In genomic region chr6:138865480-138866101, GRCh38 we compare ENCODE assay signal across 15 cellular contexts.
"Had no signal": no experiment of that assay in that cellular context is flagged by ENCODE, and none has a peak within 500 bp of the region (broad histone marks: within the 10 kb centered on the region; RNA-seq: fewer than 3 reads in every experiment).

No MANE protein-coding gene starts in this region.

- H3K36me3 ChIP-seq: esophagus muscularis mucosa, gastrocnemius medialis, left lung, spleen had no signal

- ATAC-seq: effector memory CD8-positive, alpha-beta T cell; gastrocnemius medialis; left lung; naive thymus-derived CD8-positive, alpha-beta T cell; sciatic nerve had no signal

- H3K4me1 ChIP-seq: gastrocnemius medialis, left lung, spleen had no signal

- H3K9me3 ChIP-seq: esophagus muscularis mucosa, gastrocnemius medialis, left lung, spleen had no signal

- H3K4me3 ChIP-seq: esophagus muscularis mucosa, gastrocnemius medialis, left lung, lung, spleen had no signal

- H3K27ac ChIP-seq: epithelial cell of prostate, gastrocnemius medialis, left lung, spleen had no signal

- FAIRE-seq: keratinocyte had no signal

- H3K27me3 ChIP-seq: esophagus muscularis mucosa, gastrocnemius medialis, left lung, spleen had no signal

- DNase-seq: effector memory CD8-positive, alpha-beta T cell; gastrocnemius medialis; immature natural killer cell; left lung; mesendoderm; naive thymus-derived CD8-positive, alpha-beta T cell; posterior cingulate gyrus; spleen; stimulated activated naive CD4-positive, alpha-beta T cell treated with Interleukin-2 at 50 U/mL for 16 hours; trophoblast cell had no signal
